1 cellular context compared by ENCODE assay signal in the genomic region with DNA sequence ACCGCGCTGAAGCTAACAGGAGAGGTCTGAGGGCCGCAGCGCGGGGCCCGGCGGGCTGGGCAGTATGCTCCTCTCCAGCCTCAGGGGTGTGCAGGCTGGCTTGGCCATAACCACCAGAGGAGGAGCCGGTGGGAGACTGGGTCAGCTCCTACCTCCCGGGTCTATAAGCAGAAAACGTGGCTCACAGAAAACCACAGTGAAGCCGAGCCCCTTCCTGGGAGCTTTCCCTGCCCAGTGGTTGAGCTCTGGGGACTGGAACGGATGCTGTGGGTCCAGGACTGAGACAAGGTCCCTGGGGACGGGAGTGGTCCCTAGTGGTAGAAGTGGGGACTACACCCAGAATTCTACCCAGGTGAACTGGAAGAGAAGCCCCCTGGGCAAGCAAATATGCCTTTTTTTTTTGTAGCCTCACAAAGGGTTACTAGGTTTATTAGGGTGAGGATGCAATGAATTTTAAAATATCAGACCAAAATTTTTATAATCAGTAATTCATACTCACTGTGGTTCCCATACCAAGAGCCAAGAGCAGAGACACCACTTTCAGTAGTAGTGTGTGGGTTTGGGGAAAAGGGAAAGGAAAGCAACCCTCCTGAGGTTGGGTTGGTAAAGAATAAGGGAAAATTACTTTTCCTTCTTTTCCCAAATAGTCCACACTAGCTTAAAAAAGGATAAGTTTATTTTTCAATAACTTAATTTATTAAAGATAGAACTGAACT.
TF ChIP-seq lines count a peak whose summit lies in the region.

No MANE protein-coding gene starts in this region.

TF ChIP-seq in K562, 482 proteins besides CTCF, POLR2A, EP300 and RAD21 (continued from another document):
- TF ChIP-seq E2F1 (CRISPR knock-in tag; IDR thresholded peaks at IDR 0.05) (no peak), XRCC5 (IDR thresholded peaks at IDR 0.05; ENCODE audit: low read depth, low read length) (no peak), FOXJ3 (CRISPR knock-in tag; IDR thresholded peaks at IDR 0.05) (no peak), MAZ (CRISPR knock-in tag; conservative IDR thresholded peaks at IDR 0.05 in 1 of 2, IDR thresholded peaks at IDR 0.05 in 1 of 2) (0 out of 4 replicates have a peak, but pooled peaks of 1 of the 2 experiments have one; percentile 31), FUS (optimal IDR thresholded peaks at IDR 0.05; ENCODE audit: low read depth, low read length) (no peak)
